9 cellular contexts compared by ENCODE assay signal in genomic region chr16:11386791-11387546, GRCh38. TPM values are rescaled to one million over a fixed set of nuclear protein-coding genes. Genes with fewer than 3 reads are reported as not detected.
DNase-seq lines count a peak whose midpoint lies in the region; ATAC-seq, FAIRE-seq and TF ChIP-seq lines count a peak whose summit lies in the region.
"Had no signal": no experiment of that assay in that cellular context is flagged by ENCODE, and none has a peak within 500 bp of the region (broad histone marks: within the 10 kb centered on the region; RNA-seq: fewer than 3 reads in every experiment).

No MANE protein-coding gene starts in this region.

- FAIRE-seq in GM19239 (lab: Jason Lieb, UNC): no peak

- ATAC-seq in gastrocnemius medialis (peak; percentile 27 to 30), HG02763 (IDR thresholded peaks at IDR 0.05; ENCODE audit: unreplicated experiment) (no peak), omental fat pad (ENCODE audit: low FRiP score) (no peak)

- peak; percentile 21 for DNase-seq in RPMI7951 (ENCODE audit: low read depth)
- peak; percentile 16 for DNase-seq in glomerular visceral epithelial cell (ENCODE audit: extremely low spot score)
- DNase-seq in gastrocnemius medialis: no peak
- no peak for DNase-seq in EL
- DNase-seq in omental fat pad (ENCODE audit: low spot score): no peak
- DNase-seq in GM19239 (ENCODE audit: insufficient read length, low spot score): no peak
- DNase-seq: activated CD4-positive, alpha-beta memory T cell treated with anti-CD3 and anti-CD28 coated beads, Interleukin-2, amount 10 ng/mL, durations not matched to agents 7 days and 5 days had no signal

- peaks cover 0 to 5% of the 10 kb centered on the region in 2 donors for H3K4me1 ChIP-seq in gastrocnemius medialis

- TF ChIP-seq CTCF in GM12874 (IDR thresholded peaks at IDR 0.05; ENCODE audit: insufficient read depth, low read depth, low read length): peak; percentile 86
- peak; percentile 18 to 50 (median 29) for TF ChIP-seq CTCF in gastrocnemius medialis (IDR thresholded peaks at IDR 0.05 in 4 of 5, conservative IDR thresholded peaks at IDR 0.05 in 1 of 5)
- no peak for TF ChIP-seq CTCF in omental fat pad (IDR thresholded peaks at IDR 0.05)

- no peak for TF ChIP-seq POLR2A in gastrocnemius medialis (IDR thresholded peaks at IDR 0.05)

- in situ Hi-C loops in gastrocnemius medialis (cut with MboI; ENCODE audit: low sequenced_read_pairs in 4 of 4): loop anchor here in 3 of 4 donors (25.0 kb wide), 2 partner anchors 425 to 675 kb away; no protein-coding TSS in a partner anchor

- no peaks in the 10 kb centered on the region for H3K27me3 ChIP-seq in gastrocnemius medialis

- H3K4me3 ChIP-seq in gastrocnemius medialis: no peak overlapping the region

- no peaks in the 10 kb centered on the region for H3K9me3 ChIP-seq in gastrocnemius medialis

- no peaks in the 10 kb centered on the region for H3K36me3 ChIP-seq in gastrocnemius medialis

- intact Hi-C loops in gastrocnemius medialis (cut with DNase I; ENCODE audit: low total_unique reads): no loop called here

- no peak overlapping the region for H3K27ac ChIP-seq in gastrocnemius medialis

RNA-seq across cellular contexts. Expression of gene RMI2, which starts 41.7 kb away (rescaled TPM):
- 33.2 and 33.4 TPM in 2 replicates for total RNA-seq in RPMI7951 (2014; rRNA removed; shearing (Covaris generic))
- under 1 TPM in 2 of 4 donors, not detected in 2; 0.44 to 0.49 TPM for total RNA-seq in gastrocnemius medialis
- total RNA-seq in omental fat pad: 1 to 10 TPM in 2 of 4 donors, under 1 TPM in 1, not detected in 1; 0.72 to 1.7 (median 1.2) TPM

Comparison
In these comparisons a context has a peak if more than half of its experiments do, and no peak if none do; other contexts are left out.
1. CTCF ChIP-seq: peak in GM12874 (single experiment) and gastrocnemius medialis (5 of 5); none in omental fat pad (0 of 3).
2. DNase-seq: peak in RPMI7951 (single experiment) and glomerular visceral epithelial cell (single experiment); none in gastrocnemius medialis (0 of 2), EL (single experiment), omental fat pad (single experiment) and GM19239 (single experiment).
3. ATAC-seq: peak in gastrocnemius medialis (2 of 2); none in HG02763 (single experiment) and omental fat pad (single experiment).
4. RNA of gene RMI2, which starts 41.7 kb away (total RNA-seq): 33.2 to 33.4 TPM in RPMI7951; 0.72 to 1.7 TPM in omental fat pad and 0.44 to 0.49 TPM in gastrocnemius medialis; every median in the first group is over 10 times any median in the second.